7 cellular contexts compared by ENCODE assay signal in genomic region chr20:33668087-33668790, GRCh38. TPM values are rescaled to one million over a fixed set of nuclear protein-coding genes. Genes with fewer than 3 reads are reported as not detected.
DNase-seq lines count a peak whose midpoint lies in the region; ATAC-seq and TF ChIP-seq lines count a peak whose summit lies in the region.

No MANE protein-coding gene starts in this region.

- TF ChIP-seq CTCF in fibroblast of mammary gland (conservative IDR thresholded peaks at IDR 0.05; ENCODE audit: control insufficient read depth, insufficient read depth, low read depth, low read length) (peak; percentile 70), progenitor cell of endocrine pancreas (IDR thresholded peaks at IDR 0.05; ENCODE audit: unreplicated experiment) (no peak), uterus (IDR thresholded peaks at IDR 0.05) (peak in 3 of 4 experiments; percentile 95 to 96 (median 96))

- peaks cover 28% of the 10 kb centered on the region for H3K4me1 Mint-ChIP-seq in progenitor cell of endocrine pancreas (ENCODE audit: low read depth)

- H3K36me3 ChIP-seq in uterus, result no peaks in the 10 kb centered on the region

- peaks cover 0 to 11% of the 10 kb centered on the region in 2 donors for H3K4me1 ChIP-seq in uterus

- intact Hi-C loops in uterus (cut with DNase I; ENCODE audit: low total_unique reads), result loop anchor here (2.0 kb wide), 1 partner anchor 211 kb away; no protein-coding TSS in a partner anchor

- DNase-seq in activated CD4-positive, alpha-beta T cell treated with anti-CD3 and anti-CD28 coated beads, Interleukin-2, amount 50 U/mL, for 48 hours, result peak; percentile 80 to 84
- DNase-seq in fibroblast of mammary gland (ENCODE audit: low read depth) (no peak), progenitor cell of endocrine pancreas (ENCODE audit: low spot score, unreplicated experiment) (peak; percentile 72), uterus (peak; percentile 75 to 83), CD1c-positive myeloid dendritic cell (ENCODE audit: extremely low spot score) (no peak)

- H3K4me3 Mint-ChIP-seq in progenitor cell of endocrine pancreas (ENCODE audit: low read depth), result no peak overlapping the region

- ATAC-seq in GM18517 (IDR thresholded peaks at IDR 0.05; ENCODE audit: unreplicated experiment) (peak; percentile 27), HG03354 (IDR thresholded peaks at IDR 0.05; ENCODE audit: poor library complexity, severe bottlenecking, unreplicated experiment) (peak; percentile 48)

- no peak for TF ChIP-seq POLR2A in uterus (IDR thresholded peaks at IDR 0.05)

- H3K27ac Mint-ChIP-seq in progenitor cell of endocrine pancreas, result no peak overlapping the region

- H3K27ac ChIP-seq in uterus, result peak overlapping the region; percentile 90 to 95

- peak overlapping the region; percentile 45 for H3K4me3 ChIP-seq in fibroblast of mammary gland (ENCODE audit: control insufficient read depth, low read depth, low read length)
- H3K4me3 ChIP-seq in uterus, result peak overlapping the region; percentile 48 to 58

- no peaks in the 10 kb centered on the region for H3K9me3 Mint-ChIP-seq in progenitor cell of endocrine pancreas (ENCODE audit: low read depth)

- H3K27me3 ChIP-seq in uterus, result no peaks in the 10 kb centered on the region

- H3K9me3 ChIP-seq in uterus, result no peaks in the 10 kb centered on the region

- H3K27me3 Mint-ChIP-seq in progenitor cell of endocrine pancreas, result peaks cover 3% of the 10 kb centered on the region

- peaks cover 16% of the 10 kb centered on the region for H3K36me3 Mint-ChIP-seq in progenitor cell of endocrine pancreas (ENCODE audit: insufficient read depth)

RNA-seq across cellular contexts. Expression of gene ACTL10, which starts 1.5 kb away (rescaled TPM):
- total RNA-seq in progenitor cell of endocrine pancreas, result 0.36 and 0.38 TPM in 2 replicates
- total RNA-seq in uterus, result 1 to 10 TPM in 3 of 4 donors, not detected in 1; 1.4 to 4.4 (median 1.9) TPM

RNA-seq across cellular contexts. Expression of gene NECAB3, which starts 6.0 kb away (rescaled TPM):
- 68.3 and 74.6 TPM in 2 replicates for total RNA-seq in progenitor cell of endocrine pancreas
- 10 to 100 TPM in 3 of 4 donors, 1 to 10 TPM in 1; 5.6 to 44.3 (median 20.4) TPM for total RNA-seq in uterus

RNA-seq across cellular contexts. Expression of gene C20orf144, which starts 6.1 kb away (rescaled TPM):
- total RNA-seq in progenitor cell of endocrine pancreas (0.27 TPM in 1 of 2 replicates, not detected in the other), uterus (not detected)

RNA-seq across cellular contexts. Expression of gene E2F1, which starts 17.9 kb away (rescaled TPM):
- total RNA-seq in progenitor cell of endocrine pancreas (26.2 and 26.5 TPM in 2 replicates), uterus (1 to 10 TPM in 2 of 4 donors, under 1 TPM in 1, not detected in 1; 0.51 to 7.3 (median 1.5) TPM)

RNA-seq across cellular contexts. Expression of gene PXMP4, which starts 51.9 kb away (rescaled TPM):
- 5.0 and 6.1 TPM in 2 replicates for total RNA-seq in progenitor cell of endocrine pancreas
- total RNA-seq in uterus, result 10 to 100 TPM in 2 of 4 donors, 1 to 10 TPM in 2; 1.8 to 13.8 (median 10.7) TPM

Comparison
In these comparisons a context has a peak if more than half of its experiments do, and no peak if none do; other contexts are left out.
1. DNase-seq: peak in activated CD4-positive, alpha-beta T cell treated with anti-CD3 and anti-CD28 coated beads, Interleukin-2, amount 50 U/mL, for 48 hours (2 of 2), progenitor cell of endocrine pancreas (single experiment) and uterus (2 of 2); none in fibroblast of mammary gland (single experiment) and CD1c-positive myeloid dendritic cell (single experiment).